ENCODE assay signal across 10 cellular contexts in the genomic region with DNA sequence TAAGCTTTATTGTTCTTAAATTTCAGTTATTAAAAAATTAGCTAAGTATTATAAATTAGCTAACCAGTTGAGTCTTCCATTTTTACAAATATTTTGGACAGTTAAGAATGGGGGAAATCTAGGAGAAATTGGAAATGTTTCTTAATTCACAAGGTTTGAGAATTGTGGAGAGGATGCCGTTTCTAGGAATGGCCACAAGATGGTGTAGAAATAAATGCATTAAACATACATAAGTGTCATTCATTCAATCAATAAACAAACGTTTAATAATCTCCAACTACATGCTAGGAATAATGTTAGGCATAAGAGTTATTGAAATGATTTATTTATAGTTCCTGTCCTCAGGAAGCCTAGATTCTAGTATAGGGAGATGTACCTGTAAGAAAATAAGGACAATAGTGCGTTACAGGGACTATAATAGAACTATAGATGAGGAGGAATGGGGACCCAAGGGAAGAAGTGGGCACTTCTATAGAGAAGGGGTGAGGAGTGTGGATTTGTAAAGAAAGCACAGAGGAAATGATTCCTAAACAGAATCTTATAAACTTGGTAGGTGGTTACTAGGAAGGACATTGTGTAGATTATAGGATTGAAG.
A peak's percentile ranks its signal among the peaks of the same experiment; 100 is the strongest.
DNase-seq lines count a peak whose midpoint lies in the region; ATAC-seq and TF ChIP-seq lines count a peak whose summit lies in the region.
"Had no signal": no experiment of that assay in that cellular context is flagged by ENCODE, and none has a peak within 500 bp of the region (broad histone marks: within the 10 kb centered on the region; RNA-seq: fewer than 3 reads in every experiment).

No MANE protein-coding gene starts in this region.

- H3K27me3 ChIP-seq in rectal smooth muscle tissue (ENCODE audit: control insufficient read depth, insufficient read depth, low read length): no peaks in the 10 kb centered on the region
- H3K27me3 ChIP-seq in effector memory CD4-positive, alpha-beta T cell (replicated peaks; ENCODE audit: control insufficient read depth, insufficient read depth, low read length, poor library complexity, severe bottlenecking): no peaks in the 10 kb centered on the region
- H3K27me3 ChIP-seq: neutrophil had no signal

- H3K4me3 ChIP-seq in epithelial cell of proximal tubule (ENCODE audit: low read depth, low read length) (no peak overlapping the region), rectal smooth muscle tissue (ENCODE audit: low read length) (no peak overlapping the region)
- no peak overlapping the region for H3K4me3 ChIP-seq in effector memory CD4-positive, alpha-beta T cell (ENCODE audit: insufficient read depth, low read depth, low read length, poor library complexity, severe bottlenecking)

- TF ChIP-seq CTCF in GM12872 (IDR thresholded peaks at IDR 0.05; ENCODE audit: insufficient read depth, low read depth, low read length): peak; percentile 21; the same call in 1 of the 3 replicates
- TF ChIP-seq CTCF in epithelial cell of proximal tubule (conservative IDR thresholded peaks at IDR 0.05; ENCODE audit: low read depth, low read length): peak; percentile 54

- no peaks in the 10 kb centered on the region for H3K36me3 ChIP-seq in rectal smooth muscle tissue (ENCODE audit: control insufficient read depth, insufficient read depth, low read length)
- H3K36me3 ChIP-seq in effector memory CD4-positive, alpha-beta T cell (ENCODE audit: control insufficient read depth, insufficient read depth, low read length): no peaks in the 10 kb centered on the region
- H3K36me3 ChIP-seq: neutrophil had no signal

- peak overlapping the region; percentile 8 for H3K27ac ChIP-seq in rectal smooth muscle tissue (ENCODE audit: low read depth, low read length)
- no peak overlapping the region for H3K27ac ChIP-seq in effector memory CD4-positive, alpha-beta T cell (ENCODE audit: insufficient read depth, low read length, poor library complexity, severe bottlenecking)
- H3K27ac ChIP-seq: neutrophil had no signal

- peak; percentile 21 for DNase-seq in NCI-H69 (lab: John Stamatoyannopoulos, UW)
- no peak for DNase-seq in epithelial cell of proximal tubule (ENCODE audit: low read depth)
- no peak for DNase-seq in anterior cingulate cortex (lab: John Stamatoyannopoulos, UW)
- DNase-seq in effector memory CD4-positive, alpha-beta T cell: no peak
- DNase-seq: NCI-H1930 had no signal

- peaks cover 21% of the 10 kb centered on the region for H3K4me1 ChIP-seq in rectal smooth muscle tissue (ENCODE audit: control insufficient read depth, insufficient read depth, low read length)
- H3K4me1 ChIP-seq in effector memory CD4-positive, alpha-beta T cell (ENCODE audit: control insufficient read depth, insufficient read depth, low read length, poor library complexity, severe bottlenecking): no peaks in the 10 kb centered on the region

- no peak for ATAC-seq in HG03139 (IDR thresholded peaks at IDR 0.05; ENCODE audit: unreplicated experiment)
- no peak for ATAC-seq in esophagus mucosa

- H3K9me3 ChIP-seq in effector memory CD4-positive, alpha-beta T cell (ENCODE audit: control insufficient read depth, low read length): no peaks in the 10 kb centered on the region
- H3K9me3 ChIP-seq: neutrophil had no signal

- no peak overlapping the region for H3K9ac ChIP-seq in rectal smooth muscle tissue (ENCODE audit: low read length)
